ENCODE assay signal across 8 cellular contexts in the genomic region with DNA sequence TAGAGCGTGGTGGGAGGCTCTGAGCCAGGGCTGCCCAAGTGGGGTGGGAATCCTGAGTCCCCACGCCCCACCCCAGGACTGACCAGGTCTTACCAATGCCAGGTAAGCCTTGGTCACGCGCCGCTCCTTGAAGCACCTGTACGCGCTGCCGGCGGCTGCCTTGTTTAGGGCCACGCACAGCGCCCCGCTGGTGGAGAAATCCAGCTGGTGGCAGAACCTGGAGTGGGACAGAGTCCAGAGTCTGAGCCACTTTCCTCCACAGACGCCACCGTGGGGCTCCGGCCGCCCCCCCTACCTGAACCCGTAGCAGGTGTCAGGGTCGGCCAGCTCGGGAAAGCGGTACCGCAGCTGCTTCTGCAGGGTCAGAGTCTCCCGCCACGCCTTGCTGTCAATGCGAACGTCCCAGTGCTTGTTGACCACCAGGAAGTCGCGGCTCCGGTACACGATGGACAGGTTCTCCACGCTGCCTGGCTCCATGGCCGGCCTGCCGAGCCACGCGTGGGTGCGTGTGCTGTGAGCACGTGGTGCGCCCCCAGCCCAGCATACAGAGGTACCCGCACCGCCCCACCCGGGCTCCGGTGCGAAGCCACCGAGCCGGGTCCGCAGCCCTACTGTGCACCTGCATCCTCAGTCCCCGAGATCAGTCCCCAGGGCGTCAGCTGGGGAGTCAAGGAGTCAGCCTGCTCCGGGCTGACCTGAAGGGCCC. TPM values are rescaled to one million over a fixed set of nuclear protein-coding genes. Genes with fewer than 3 reads are reported as not detected.
DNase-seq lines count a peak whose midpoint lies in the region; ATAC-seq and TF ChIP-seq lines count a peak whose summit lies in the region.

No MANE protein-coding gene starts in this region.

- H3K4me3 ChIP-seq in GM23248 (peak overlapping the region; percentile 98), fibroblast of the aortic adventitia (ENCODE audit: low read depth, low read length) (peak overlapping the region; percentile 89), skeletal muscle tissue (ENCODE audit: low read length in 3 of 3) (peak overlapping the region; percentile 87 to 90 (median 90))

- H3F3A ChIP-seq in GM23248 (ENCODE audit: insufficient read depth), result no peaks in the 10 kb centered on the region

- H3K79me2 ChIP-seq in GM23248 (ENCODE audit: insufficient read depth), result peaks cover 19% of the 10 kb centered on the region

- H3K27ac ChIP-seq in GM23248, result no peak overlapping the region
- peak overlapping the region; percentile 73 for H3K27ac ChIP-seq in RWPE1
- H3K27ac ChIP-seq in skeletal muscle tissue (ENCODE audit: low read depth, low read length), result no peak overlapping the region

- H4K20me1 ChIP-seq in GM23248 (ENCODE audit: insufficient read depth), result no peaks in the 10 kb centered on the region

- H3K4me1 ChIP-seq in GM23248 (ENCODE audit: insufficient read depth), result no peaks in the 10 kb centered on the region
- peaks cover 13 to 24% (median 17%) of the 10 kb centered on the region in 3 donors for H3K4me1 ChIP-seq in skeletal muscle tissue (ENCODE audit: control insufficient read depth in 3 of 3, insufficient read depth in 3 of 3, low read length in 3 of 3)

- POLR2A ChIA-PET in RWPE1 (lab: Yijun Ruan, JAX; ENCODE audit: low non-redundant PET), result interaction anchor here (0.7 kb wide), 1 partner anchor 26 kb away, joined by 4 read pairs; no protein-coding TSS in a partner anchor

- peak overlapping the region; percentile 98 for H3K4me2 ChIP-seq in GM23248 (ENCODE audit: unreplicated experiment)

- no peaks in the 10 kb centered on the region for H3K36me3 ChIP-seq in GM23248 (ENCODE audit: low read depth)
- peaks cover 5 to 10% (median 6%) of the 10 kb centered on the region in 3 donors for H3K36me3 ChIP-seq in skeletal muscle tissue (ENCODE audit: control insufficient read depth in 3 of 3, insufficient read depth in 3 of 3, low read length in 3 of 3)

- no peak for ATAC-seq in GM21737 (IDR thresholded peaks at IDR 0.05; ENCODE audit: unreplicated experiment)

- H3K9me2 ChIP-seq in GM23248 (ENCODE audit: insufficient read depth), result no peaks in the 10 kb centered on the region

- DNase-seq in GM23248 (peak; percentile 43), RWPE1 (ENCODE audit: low spot score) (no peak), fibroblast of the aortic adventitia (ENCODE audit: low read depth) (no peak), NCI-H2196 treated with DMSO at 0.1 percent for 48 hours (lab: John Stamatoyannopoulos, UW; ENCODE audit: unreplicated experiment) (no peak), SIG-M5 (lab: John Stamatoyannopoulos, UW) (no peak), GDM1 (lab: John Stamatoyannopoulos, UW) (no peak)

- no peaks in the 10 kb centered on the region for H3K9me3 ChIP-seq in GM23248 (ENCODE audit: low read depth)
- no peaks in the 10 kb centered on the region for H3K9me3 ChIP-seq in skeletal muscle tissue (ENCODE audit: control insufficient read depth in 3 of 3, low read length in 3 of 3)

- no peaks in the 10 kb centered on the region for H3K27me3 ChIP-seq in GM23248 (replicated peaks; ENCODE audit: insufficient read depth)
- peaks cover 14 to 21% (median 17%) of the 10 kb centered on the region in 3 donors for H3K27me3 ChIP-seq in skeletal muscle tissue (ENCODE audit: control insufficient read depth in 3 of 3, insufficient read depth in 3 of 3, low read length in 3 of 3)

- TF ChIP-seq CTCF in RWPE1 (conservative IDR thresholded peaks at IDR 0.05; ENCODE audit: low read depth) (no peak), fibroblast of the aortic adventitia (IDR thresholded peaks at IDR 0.05; ENCODE audit: insufficient read depth, low read length) (no peak)

- peak overlapping the region; percentile 85 for H3K9ac ChIP-seq in GM23248
- H3K9ac ChIP-seq in skeletal muscle tissue (ENCODE audit: low read depth in 1 of 3, low read length in 3 of 3), result peak overlapping the region; percentile 88 to 91 (median 91)

- peak overlapping the region; percentile 51 for H2AFZ ChIP-seq in GM23248

- in situ Hi-C loops in GM23248 (cut with MboI), result no loop called here

- CTCF ChIA-PET in RWPE1 (lab: Yijun Ruan, JAX), result interaction anchor here (1.0 to 1.4 kb wide), 4 partner anchors 42 to 76 kb away, joined by 3 to 7 read pairs (median 3); no protein-coding TSS in a partner anchor

- WGBS in GM23248 (ENCODE audit: low coverage in 1 of 2, low lambda C conversion rate in 2 of 2, missing lambda C conversion rate in 2 of 2), 2 experiments, result 31% methylated on average over 45 to 46 of the region's 48 CpGs

RNA-seq across cellular contexts. Expression of gene RPUSD1, which starts 0.8 kb away (rescaled TPM):
- 44.6 and 54.3 TPM in 2 replicates for total RNA-seq in GM23248 (2014; rRNA removed; shearing (Covaris generic))
- polyA plus RNA-seq in GM23248 (2016; fragmentation: Nextera tagmentation; extraction: Ambion mirVana), result 15.4 and 19.1 TPM in 2 replicates
- total RNA-seq in fibroblast of the aortic adventitia (ENCODE audit: low replicate concordance), result 14.5 and 20.3 TPM in 2 replicates
- total RNA-seq in skeletal muscle tissue, result 8.9 TPM

RNA-seq across cellular contexts. Expression of gene CHTF18, which starts 1.0 kb away (rescaled TPM):
- total RNA-seq in GM23248 (2014; rRNA removed; shearing (Covaris generic)), result 9.1 and 13.1 TPM in 2 replicates
- polyA plus RNA-seq in GM23248 (2016; fragmentation: Nextera tagmentation; extraction: Ambion mirVana), result 8.0 and 8.8 TPM in 2 replicates
- 3.6 and 20.0 TPM in 2 replicates for total RNA-seq in fibroblast of the aortic adventitia (ENCODE audit: low replicate concordance)
- 4.2 TPM for total RNA-seq in skeletal muscle tissue

RNA-seq across cellular contexts. Expression of gene GNG13, which starts 13.1 kb away (rescaled TPM):
- total RNA-seq in GM23248 (2014; rRNA removed; shearing (Covaris generic)), result not detected in 2 replicates
- polyA plus RNA-seq in GM23248 (2016; fragmentation: Nextera tagmentation; extraction: Ambion mirVana), result not detected in 2 replicates
- total RNA-seq in fibroblast of the aortic adventitia (ENCODE audit: low replicate concordance) (not detected in 2 replicates), skeletal muscle tissue (not detected)

RNA-seq across cellular contexts. Expression of gene MSLN, which starts 26.9 kb away (rescaled TPM):
- not detected in 2 replicates for total RNA-seq in GM23248 (2014; rRNA removed; shearing (Covaris generic))
- polyA plus RNA-seq in GM23248 (2016; fragmentation: Nextera tagmentation; extraction: Ambion mirVana), result not detected in 2 replicates
- total RNA-seq in fibroblast of the aortic adventitia (ENCODE audit: low replicate concordance) (not detected in 2 replicates), skeletal muscle tissue (1.0 TPM)

RNA-seq across cellular contexts. Expression of gene CIAO3, which starts 46.6 kb away (rescaled TPM):
- total RNA-seq in GM23248 (2014; rRNA removed; shearing (Covaris generic)), result 24.0 and 37.5 TPM in 2 replicates
- 24.5 and 27.8 TPM in 2 replicates for polyA plus RNA-seq in GM23248 (2016; fragmentation: Nextera tagmentation; extraction: Ambion mirVana)
- total RNA-seq in fibroblast of the aortic adventitia (ENCODE audit: low replicate concordance) (20.0 and 24.7 TPM in 2 replicates), skeletal muscle tissue (43.3 TPM)
